18 cellular contexts compared by ENCODE assay signal in the genomic region with DNA sequence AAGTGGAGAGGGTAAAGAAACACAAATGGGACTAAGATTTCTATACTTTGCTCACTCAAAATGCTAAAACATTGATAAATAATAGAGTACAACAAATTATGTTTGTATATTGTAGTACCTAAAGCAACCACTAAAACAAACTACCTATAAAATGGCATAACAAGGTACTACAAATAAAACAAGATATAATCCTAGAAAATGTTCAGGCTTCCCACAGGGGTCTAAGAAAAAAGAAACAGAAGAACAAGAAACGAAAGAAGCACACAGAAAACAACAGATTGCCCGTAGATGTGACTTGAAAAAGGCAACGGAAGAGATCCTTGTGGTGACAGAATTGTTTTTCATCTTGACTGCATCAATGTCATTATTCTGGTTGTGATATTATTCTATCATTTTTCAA.
"Had no signal": no experiment of that assay in that cellular context is flagged by ENCODE, and none has a peak within 500 bp of the region (broad histone marks: within the 10 kb centered on the region; RNA-seq: fewer than 3 reads in every experiment).

No MANE protein-coding gene starts in this region.

- FAIRE-seq: frontal cortex, keratinocyte, pancreas had no signal

- H3K4me3 Mint-ChIP-seq: activated naive CD8-positive, alpha-beta T cell treated with anti-CD3 and anti-CD28 coated beads, Interleukin-2, amount 50 U/mL, for 24 hours; memory B cell; nephron progenitor cell; stimulated activated naive CD8-positive, alpha-beta T cell treated with anti-CD3 and anti-CD28 coated beads, Interleukin-15, amount 100 ng/mL, for 72 hours had no signal

- H3K4me1 ChIP-seq: left lung, pancreas, testis had no signal

- H3K36me3 ChIP-seq: left lung, pancreas had no signal

- H3K36me3 Mint-ChIP-seq: memory B cell had no signal

- H3K9me3 ChIP-seq: left lung, pancreas, testis had no signal

- H3K4me3 ChIP-seq: left lung, pancreas, testis had no signal

- H3K27ac ChIP-seq: left lung, pancreas, testis had no signal

- H3K27ac Mint-ChIP-seq: activated naive CD8-positive, alpha-beta T cell treated with anti-CD3 and anti-CD28 coated beads, Interleukin-2, amount 50 U/mL, for 24 hours; memory B cell; nephron progenitor cell; stimulated activated naive CD8-positive, alpha-beta T cell treated with anti-CD3 and anti-CD28 coated beads, Interleukin-15, amount 100 ng/mL, for 72 hours had no signal

- DNase-seq: activated CD4-positive, alpha-beta T cell treated with anti-CD3 and anti-CD28 coated beads, Interleukin-2, amount 50 U/mL, for 4 hours; activated gamma-delta T cell treated with Interleukin-2 at 50 U/mL for 16 hours; activated naive CD8-positive, alpha-beta T cell treated with anti-CD3 and anti-CD28 coated beads, Interleukin-2, amount 50 U/mL, for 24 hours; activated T-cell treated with anti-CD3 and anti-CD28 coated beads, Interleukin-2, amount 50 U/mL, for 48 hours; central memory CD4-positive, alpha-beta T cell; left lung; nephron progenitor cell; pancreas; retina; stimulated activated CD4-positive, alpha-beta T cell treated with anti-CD3 and anti-CD28 coated beads, Interleukin-15, amount 100 ng/mL, for 24 hours; stimulated activated CD4-positive, alpha-beta T cell treated with anti-CD3 and anti-CD28 coated beads, Interleukin-4, amount 100 ng/mL, for 24 hours; stimulated activated naive CD8-positive, alpha-beta T cell treated with anti-CD3 and anti-CD28 coated beads, Interleukin-15, amount 100 ng/mL, for 72 hours; testis had no signal

- ATAC-seq: activated CD4-positive, CD25-positive, alpha-beta regulatory T cell treated with anti-CD3 and anti-CD28 coated beads, Interleukin-2, amount 50 U/mL, for 24 hours; activated naive CD8-positive, alpha-beta T cell treated with anti-CD3 and anti-CD28 coated beads, Interleukin-2, amount 50 U/mL, for 24 hours; esophagus mucosa; left lung; pancreas; stimulated activated naive CD8-positive, alpha-beta T cell treated with anti-CD3 and anti-CD28 coated beads, Interleukin-15, amount 100 ng/mL, for 72 hours had no signal

- H3K27me3 ChIP-seq: left lung, pancreas, testis had no signal

- H3K9me3 Mint-ChIP-seq: nephron progenitor cell; stimulated activated naive CD8-positive, alpha-beta T cell treated with anti-CD3 and anti-CD28 coated beads, Interleukin-15, amount 100 ng/mL, for 72 hours had no signal

- H3K27me3 Mint-ChIP-seq: activated naive CD8-positive, alpha-beta T cell treated with anti-CD3 and anti-CD28 coated beads, Interleukin-2, amount 50 U/mL, for 24 hours; memory B cell; stimulated activated naive CD8-positive, alpha-beta T cell treated with anti-CD3 and anti-CD28 coated beads, Interleukin-15, amount 100 ng/mL, for 72 hours had no signal

- H3K4me1 Mint-ChIP-seq: activated naive CD8-positive, alpha-beta T cell treated with anti-CD3 and anti-CD28 coated beads, Interleukin-2, amount 50 U/mL, for 24 hours; memory B cell; nephron progenitor cell; stimulated activated naive CD8-positive, alpha-beta T cell treated with anti-CD3 and anti-CD28 coated beads, Interleukin-15, amount 100 ng/mL, for 72 hours had no signal
